Comparison of ENCODE assay signal across 26 cellular contexts in genomic region chr11:127610787-127611186, GRCh38.
"Had no signal": no experiment of that assay in that cellular context is flagged by ENCODE, and none has a peak within 500 bp of the region (broad histone marks: within the 10 kb centered on the region; RNA-seq: fewer than 3 reads in every experiment).

No MANE protein-coding gene starts in this region.

- ATAC-seq: heart left ventricle; left cardiac atrium; left lung; lower lobe of right lung; naive thymus-derived CD8-positive, alpha-beta T cell; psoas muscle; right cardiac atrium; sciatic nerve; stimulated activated naive B cell treated with anti-CD40 and anti-IgM and Interleukin-4, amounts not matched to agents 10 μg/mL and 1 μg/mL and 100 μg/mL, for 72 hours had no signal

- H3K4me1 ChIP-seq: heart left ventricle, left lung, lower lobe of right lung, parathyroid adenoma, psoas muscle, tibial nerve, vagina had no signal

- H3K27me3 Mint-ChIP-seq: naive thymus-derived CD8-positive, alpha-beta T cell; stimulated activated naive B cell treated with anti-CD40 and anti-IgM and Interleukin-4, amounts not matched to agents 10 μg/mL and 1 μg/mL and 100 μg/mL, for 72 hours; stimulated activated naive CD8-positive, alpha-beta T cell treated with anti-CD3 and anti-CD28 coated beads, Interleukin-15, Interleukin-2, amounts not matched to agents 100 ng/mL and 50 ng/mL, for 24 hours had no signal

- H3K27ac ChIP-seq: heart left ventricle, hepatocyte, left lung, lower lobe of right lung, neutrophil, parathyroid adenoma, psoas muscle, skin epidermis, tibial nerve, vagina had no signal

- H3K4me3 ChIP-seq: heart left ventricle, hepatocyte, left lung, lower lobe of right lung, psoas muscle, skin epidermis, tibial nerve, vagina had no signal

- H3K36me3 Mint-ChIP-seq: naive thymus-derived CD8-positive, alpha-beta T cell; stimulated activated naive B cell treated with anti-CD40 and anti-IgM and Interleukin-4, amounts not matched to agents 10 μg/mL and 1 μg/mL and 100 μg/mL, for 72 hours; type B pancreatic cell had no signal

- H3K36me3 ChIP-seq: heart left ventricle, left lung, lower lobe of right lung, neutrophil, tibial nerve, vagina had no signal

- H3K9me3 Mint-ChIP-seq: stimulated activated naive CD8-positive, alpha-beta T cell treated with anti-CD3 and anti-CD28 coated beads, Interleukin-15, Interleukin-2, amounts not matched to agents 100 ng/mL and 50 ng/mL, for 24 hours; type B pancreatic cell had no signal

- H3K9me3 ChIP-seq: heart left ventricle, left lung, lower lobe of right lung, neutrophil, psoas muscle, tibial nerve, vagina had no signal

- DNase-seq: glutamatergic neuron; heart left ventricle; kidney glomerular epithelial cell; left cardiac atrium; left lung; lower lobe of right lung; mammary epithelial cell; mesenchymal stem cell; naive thymus-derived CD8-positive, alpha-beta T cell; occipital lobe; psoas muscle; right cardiac atrium; stimulated activated CD4-positive, alpha-beta T cell treated with anti-CD3 and anti-CD28 coated beads, Interleukin-12 subunit alpha, Interleukin-12 subunit beta, amount 100 ng/mL, for 4 hours; stimulated activated CD4-positive, alpha-beta T cell treated with anti-CD3 and anti-CD28 coated beads, Interleukin-15, amount 100 ng/mL, for 24 hours; stimulated activated CD4-positive, alpha-beta T cell treated with anti-CD3 and anti-CD28 coated beads, Interleukin-2, amount 100 ng/mL, for 24 hours; stimulated activated CD4-positive, alpha-beta T cell treated with anti-CD3 and anti-CD28 coated beads, Interleukin-4, amount 100 ng/mL, for 1 hour; stimulated activated naive B cell treated with anti-CD40 and anti-IgM and Interleukin-4, amounts not matched to agents 10 μg/mL and 1 μg/mL and 100 μg/mL, for 72 hours had no signal

- H3K4me1 Mint-ChIP-seq: naive thymus-derived CD8-positive, alpha-beta T cell; stimulated activated naive B cell treated with anti-CD40 and anti-IgM and Interleukin-4, amounts not matched to agents 10 μg/mL and 1 μg/mL and 100 μg/mL, for 72 hours had no signal

- H3K4me3 Mint-ChIP-seq: naive thymus-derived CD8-positive, alpha-beta T cell; stimulated activated naive B cell treated with anti-CD40 and anti-IgM and Interleukin-4, amounts not matched to agents 10 μg/mL and 1 μg/mL and 100 μg/mL, for 72 hours; stimulated activated naive CD8-positive, alpha-beta T cell treated with anti-CD3 and anti-CD28 coated beads, Interleukin-15, Interleukin-2, amounts not matched to agents 100 ng/mL and 50 ng/mL, for 24 hours; type B pancreatic cell had no signal

- H3K27ac Mint-ChIP-seq: naive thymus-derived CD8-positive, alpha-beta T cell; stimulated activated naive B cell treated with anti-CD40 and anti-IgM and Interleukin-4, amounts not matched to agents 10 μg/mL and 1 μg/mL and 100 μg/mL, for 72 hours; stimulated activated naive CD8-positive, alpha-beta T cell treated with anti-CD3 and anti-CD28 coated beads, Interleukin-15, Interleukin-2, amounts not matched to agents 100 ng/mL and 50 ng/mL, for 24 hours; type B pancreatic cell had no signal

- H3K27me3 ChIP-seq: heart left ventricle, hepatocyte, left lung, neutrophil, tibial nerve, vagina had no signal
